ENCODE assay signal across 1 cellular context in the genomic region with DNA sequence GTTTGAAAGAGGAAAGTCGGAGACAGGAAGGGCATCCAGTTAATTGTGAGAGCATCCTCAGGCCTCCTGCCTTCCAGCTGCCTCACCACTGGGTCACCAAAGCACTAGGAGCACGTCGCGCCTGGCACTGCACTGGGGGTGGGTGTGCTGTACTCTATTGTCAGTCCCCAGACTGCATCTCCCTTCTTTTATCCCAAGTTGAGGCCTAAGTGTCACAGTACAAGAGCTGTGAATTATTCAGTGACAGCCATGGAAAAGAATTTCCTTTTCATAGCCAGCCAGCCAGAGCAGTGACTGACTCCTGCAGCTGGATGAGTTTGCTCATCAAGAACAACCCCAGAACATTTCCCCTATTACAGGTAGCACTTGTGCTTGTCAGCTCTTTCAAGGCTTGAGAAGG.
TF ChIP-seq lines count a peak whose summit lies in the region.

No MANE protein-coding gene starts in this region.

TF ChIP-seq in WTC11, 78 proteins besides CTCF, POLR2A, EP300 and RAD21 (continued from another document):
- TF ChIP-seq FOXJ3 (CRISPR knock-in tag; IDR thresholded peaks at IDR 0.05; ENCODE audit: borderline replicate concordance) (no peak), ZNF671 (CRISPR knock-in tag; IDR thresholded peaks at IDR 0.05) (no peak), ATF1 (CRISPR knock-in tag; IDR thresholded peaks at IDR 0.05) (no peak), NFE2L1 (CRISPR knock-in tag; IDR thresholded peaks at IDR 0.05) (no peak)
- TF ChIP-seq, protein P1, sequence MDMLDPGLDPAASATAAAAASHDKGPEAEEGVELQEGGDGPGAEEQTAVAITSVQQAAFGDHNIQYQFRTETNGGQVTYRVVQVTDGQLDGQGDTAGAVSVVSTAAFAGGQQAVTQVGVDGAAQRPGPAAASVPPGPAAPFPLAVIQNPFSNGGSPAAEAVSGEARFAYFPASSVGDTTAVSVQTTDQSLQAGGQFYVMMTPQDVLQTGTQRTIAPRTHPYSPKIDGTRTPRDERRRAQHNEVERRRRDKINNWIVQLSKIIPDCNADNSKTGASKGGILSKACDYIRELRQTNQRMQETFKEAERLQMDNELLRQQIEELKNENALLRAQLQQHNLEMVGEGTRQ (CRISPR knock-in tag; IDR thresholded peaks at IDR 0.05), result no peak
TF ChIP-seq in WTC11: peak in this region for 0.
